ENCODE assay signal across 9 cellular contexts in the genomic region with DNA sequence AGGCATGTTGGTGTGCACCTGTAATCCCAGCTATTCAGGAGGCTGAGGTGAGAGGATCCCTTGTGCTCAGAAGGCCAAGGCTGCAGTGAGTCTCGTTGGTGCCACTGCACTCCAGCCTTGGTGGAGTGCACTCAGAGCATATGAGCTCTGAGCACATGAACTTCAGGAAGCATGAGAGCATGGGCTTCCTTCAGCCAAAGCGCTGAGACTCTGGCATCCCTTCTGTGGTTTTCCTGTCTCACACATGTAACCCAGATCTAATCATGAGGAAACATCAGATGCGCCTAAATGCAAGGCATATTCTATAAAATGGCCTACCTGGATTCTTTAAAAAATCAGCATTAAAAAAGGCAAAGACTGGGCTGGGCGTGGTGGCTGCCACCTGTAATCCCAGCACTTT. TPM values are rescaled to one million over a fixed set of nuclear protein-coding genes. Genes with fewer than 3 reads are reported as not detected.
"Had no signal": no experiment of that assay in that cellular context is flagged by ENCODE, and none has a peak within 500 bp of the region (broad histone marks: within the 10 kb centered on the region; RNA-seq: fewer than 3 reads in every experiment).

No MANE protein-coding gene starts in this region.

RNA-seq across cellular contexts. Expression of a gene that starts 21.8 kb away (rescaled TPM):
- total RNA-seq: body of pancreas; foreskin keratinocyte; left ventricle myocardium superior; natural killer cell treated with Interleukin-12 subunit alpha and Interleukin-12 subunit beta and Interleukin-15 and Interleukin-18, amount 100 ng/mL, for 72 hours; renal cortical epithelial cell; stomach; T-helper 1 cell treated with Interleukin-12 subunit alpha and Interleukin-12 subunit beta and Interleukin-4 antibody, amounts not matched to agents 30 ng/mL and 1 ng/mL, for 36 hours; thoracic aorta; ureter had no signal
- polyA plus RNA-seq: foreskin keratinocyte, stomach had no signal
